Comparison of ENCODE assay signal across 1 cellular context in the genomic region with DNA sequence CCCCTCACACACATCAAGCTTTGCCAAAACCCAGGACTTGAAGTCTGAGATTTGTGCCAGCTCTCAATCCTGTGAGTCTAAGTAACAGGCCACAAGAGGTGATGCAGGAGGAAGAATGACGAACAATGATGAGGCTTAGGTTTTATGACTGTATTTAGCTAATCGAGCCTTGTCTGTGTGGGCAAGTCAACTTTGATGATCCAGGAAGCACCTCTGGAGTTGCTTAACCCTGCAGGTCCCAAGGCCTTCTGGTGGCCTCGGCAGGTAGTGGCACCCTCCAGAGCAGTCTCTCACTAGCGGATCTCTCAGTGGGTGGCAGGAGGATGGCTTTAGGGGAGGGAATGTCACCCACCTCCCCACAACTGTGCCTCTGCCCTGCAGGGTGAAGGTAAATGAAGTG.
TF ChIP-seq lines count a peak whose summit lies in the region.

No MANE protein-coding gene starts in this region.

TF ChIP-seq in GM12878, 131 proteins besides CTCF, POLR2A, EP300 and RAD21:
- no peak for TF ChIP-seq PML (IDR thresholded peaks at IDR 0.05; ENCODE audit: low read length)
- no peak for TF ChIP-seq GATAD2B (conservative IDR thresholded peaks at IDR 0.05; ENCODE audit: low read depth)
- no peak for TF ChIP-seq CHD1 (IDR thresholded peaks at IDR 0.05; ENCODE audit: low read depth, low read length)
- TF ChIP-seq ZNF622 (IDR thresholded peaks at IDR 0.05) = no peak
- TF ChIP-seq SREBF1 (IDR thresholded peaks at IDR 0.05; ENCODE audit: low read length) = no peak
- TF ChIP-seq NFXL1 (IDR thresholded peaks at IDR 0.05; ENCODE audit: borderline replicate concordance) = no peak
